Comparison of ENCODE assay signal across 18 cellular contexts in the genomic region with DNA sequence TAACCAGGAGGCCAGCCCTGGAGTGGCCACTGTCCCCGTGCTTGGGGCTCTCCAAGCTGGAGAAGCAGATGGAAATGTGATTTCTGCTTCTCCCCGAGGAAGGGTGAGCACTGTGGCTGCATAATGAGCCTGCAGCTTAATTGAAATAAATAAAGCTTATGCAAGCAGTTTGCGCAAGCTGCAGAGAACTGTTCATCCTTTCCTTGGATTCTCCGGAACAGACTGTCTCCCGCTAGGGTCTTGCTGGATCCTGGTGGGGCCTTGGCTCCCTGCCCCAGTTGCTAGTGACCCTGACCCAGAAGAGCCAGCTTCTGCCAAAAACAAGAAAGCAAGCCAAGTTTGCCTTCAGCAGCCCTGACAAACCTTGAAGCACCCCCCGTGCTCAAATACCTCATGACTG.
DNase-seq lines count a peak whose midpoint lies in the region; TF ChIP-seq lines count a peak whose summit lies in the region.
"Had no signal": no experiment of that assay in that cellular context is flagged by ENCODE, and none has a peak within 500 bp of the region (broad histone marks: within the 10 kb centered on the region; RNA-seq: fewer than 3 reads in every experiment).

No MANE protein-coding gene starts in this region.

- no peaks in the 10 kb centered on the region for H3K9me3 Mint-ChIP-seq in nephron
- no peaks in the 10 kb centered on the region for H3K9me3 Mint-ChIP-seq in activated T-helper 2 cell treated with anti-CD3 and anti-CD28 coated beads, Interferon-gamma antibody, Interleukin-2, Interleukin-4, amounts not matched to agents 10 μg/mL and 5 μg/mL and 100 μg/mL, durations not matched to agents 14 hours and 24 hours and 36 hours

- H3K4me3 Mint-ChIP-seq in nephron, result no peak overlapping the region
- no peak overlapping the region for H3K4me3 Mint-ChIP-seq in activated T-helper 2 cell treated with anti-CD3 and anti-CD28 coated beads, Interferon-gamma antibody, Interleukin-2, Interleukin-4, amounts not matched to agents 10 μg/mL and 5 μg/mL and 100 μg/mL, durations not matched to agents 14 hours and 24 hours and 36 hours (ENCODE audit: low read depth)
- H3K4me3 Mint-ChIP-seq: CD4-positive, CD25-positive, alpha-beta regulatory T cell had no signal

- no peaks in the 10 kb centered on the region for H3K36me3 Mint-ChIP-seq in nephron (ENCODE audit: low read depth)
- no peaks in the 10 kb centered on the region for H3K36me3 Mint-ChIP-seq in activated T-helper 2 cell treated with anti-CD3 and anti-CD28 coated beads, Interferon-gamma antibody, Interleukin-2, Interleukin-4, amounts not matched to agents 10 μg/mL and 5 μg/mL and 100 μg/mL, durations not matched to agents 14 hours and 24 hours and 36 hours (ENCODE audit: low read depth)
- H3K36me3 Mint-ChIP-seq: CD4-positive, CD25-positive, alpha-beta regulatory T cell had no signal

- 50% methylated on average over 6 of the region's 6 CpGs for WGBS in urinary bladder

- TF ChIP-seq POLR2A in erythroblast (IDR thresholded peaks at IDR 0.05; ENCODE audit: low read length), result no peak

- peaks cover 12% of the 10 kb centered on the region for H3K27me3 Mint-ChIP-seq in nephron (ENCODE audit: low read depth)
- H3K27me3 Mint-ChIP-seq in activated T-helper 2 cell treated with anti-CD3 and anti-CD28 coated beads, Interferon-gamma antibody, Interleukin-2, Interleukin-4, amounts not matched to agents 10 μg/mL and 5 μg/mL and 100 μg/mL, durations not matched to agents 14 hours and 24 hours and 36 hours (ENCODE audit: low read depth), result peaks cover 9% of the 10 kb centered on the region
- H3K27me3 Mint-ChIP-seq: CD4-positive, CD25-positive, alpha-beta regulatory T cell had no signal

- no peak overlapping the region for H3K4me3 ChIP-seq in urinary bladder (ENCODE audit: low read depth, low read length)
- H3K4me3 ChIP-seq: colonic mucosa, smooth muscle cell, upper lobe of right lung had no signal

- no peaks in the 10 kb centered on the region for H3K36me3 ChIP-seq in urinary bladder (ENCODE audit: insufficient read depth)
- H3K36me3 ChIP-seq: colonic mucosa, upper lobe of right lung had no signal

- H3K27ac Mint-ChIP-seq in nephron, result peak overlapping the region; percentile 40 to 77 (median 61)
- no peak overlapping the region for H3K27ac Mint-ChIP-seq in activated T-helper 2 cell treated with anti-CD3 and anti-CD28 coated beads, Interferon-gamma antibody, Interleukin-2, Interleukin-4, amounts not matched to agents 10 μg/mL and 5 μg/mL and 100 μg/mL, durations not matched to agents 14 hours and 24 hours and 36 hours

- peaks cover 60% of the 10 kb centered on the region for H3K4me1 Mint-ChIP-seq in nephron
- no peaks in the 10 kb centered on the region for H3K4me1 Mint-ChIP-seq in activated T-helper 2 cell treated with anti-CD3 and anti-CD28 coated beads, Interferon-gamma antibody, Interleukin-2, Interleukin-4, amounts not matched to agents 10 μg/mL and 5 μg/mL and 100 μg/mL, durations not matched to agents 14 hours and 24 hours and 36 hours (ENCODE audit: low read depth)

- H3K27ac ChIP-seq in angular gyrus (ENCODE audit: low read depth, low read length) (peak overlapping the region; percentile 37), urinary bladder (ENCODE audit: low read depth) (peak overlapping the region; percentile 12)
- H3K27ac ChIP-seq: colonic mucosa, upper lobe of right lung had no signal

- intact Hi-C loops in activated T-helper 2 cell treated with anti-CD3 and anti-CD28 coated beads, Interferon-gamma antibody, Interleukin-2, Interleukin-4, amounts not matched to agents 10 μg/mL and 5 μg/mL and 100 μg/mL, durations not matched to agents 14 hours and 24 hours and 36 hours (cut with micrococcal nuclease), result no loop called here

- TF ChIP-seq CTCF in nephron (IDR thresholded peaks at IDR 0.05; ENCODE audit: unreplicated experiment in 3 of 3), result no peak

- DNase-seq in fibroblast of peridontal ligament (ENCODE audit: extremely low read depth) (peak; percentile 61), erythroblast (lab: John Stamatoyannopoulos, UW) (no peak), COLO829 (ENCODE audit: low spot score) (no peak)
- DNase-seq in activated T-helper 2 cell treated with anti-CD3 and anti-CD28 coated beads, Interferon-gamma antibody, Interleukin-2, Interleukin-4, amounts not matched to agents 10 μg/mL and 5 μg/mL and 100 μg/mL, durations not matched to agents 14 hours and 24 hours and 36 hours (ENCODE audit: low spot score), result no peak
- DNase-seq: activated CD4-positive, alpha-beta T cell treated with anti-CD3 and anti-CD28 coated beads for 4 hours; activated naive CD4-positive, alpha-beta T cell treated with anti-CD3 and anti-CD28 coated beads, Interleukin-2, amount 50 U/mL, for 16 hours; CD4-positive, CD25-positive, alpha-beta regulatory T cell; colonic mucosa; GOT3; NCI-H1092 treated with DMSO at 0.1 percent for 48 hours; NCI-H2081; Right ventricle myocardium superior; stimulated activated naive CD8-positive, alpha-beta T cell treated with anti-CD3 and anti-CD28 coated beads, Interleukin-15, Interleukin-2, amounts not matched to agents 100 U/mL and 50 U/mL, for 24 hours; upper lobe of right lung had no signal

- H3K4me1 ChIP-seq in urinary bladder (ENCODE audit: insufficient read depth), result no peaks in the 10 kb centered on the region
- H3K4me1 ChIP-seq: colonic mucosa had no signal
